ENCODE assay signal across 7 cellular contexts in the genomic region with DNA sequence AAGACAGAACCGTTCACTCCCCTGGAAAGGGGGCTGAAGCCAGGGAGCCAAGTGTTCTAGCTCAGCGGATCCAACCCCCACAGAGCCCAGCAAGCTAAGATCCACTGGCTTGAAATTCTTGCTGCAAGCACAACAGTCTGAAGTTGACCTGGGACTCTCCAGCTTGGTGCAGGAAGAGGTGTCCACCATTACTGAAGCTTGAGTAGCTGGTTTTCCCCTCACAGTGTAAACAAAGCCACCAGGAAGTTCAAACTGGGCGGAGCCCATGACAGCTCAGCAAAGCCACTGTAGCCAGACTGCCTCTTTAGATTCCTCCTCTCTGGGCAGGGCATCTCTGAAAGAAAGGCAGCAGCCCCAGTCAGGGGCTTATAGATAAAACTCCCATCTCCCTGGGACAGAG.
DNase-seq lines count a peak whose midpoint lies in the region; ATAC-seq, FAIRE-seq and TF ChIP-seq lines count a peak whose summit lies in the region.
"Not testable (repeated sequence)": the region's sequence is repeated elsewhere in the genome, so short reads cannot be mapped to it uniquely, and the experiment has no call there.

No MANE protein-coding gene starts in this region.

- TF ChIP-seq CTCF in CD14-positive monocyte (IDR thresholded peaks at IDR 0.05); K562 (IDR thresholded peaks at IDR 0.05 in 2 of 3, conservative IDR thresholded peaks at IDR 0.05 in 1 of 3; ENCODE audit: insufficient read depth in 2 of 3, low read depth in 1 of 3, low read length in 3 of 3): not testable (repeated sequence)

- intact Hi-C loops in CD14-positive monocyte (cut with micrococcal nuclease), result loop anchor here in 1 of 2 donors (10.0 kb wide), 2 partner anchors 65 to 95 kb away; no protein-coding TSS in a partner anchor
- intact Hi-C loops in K562 (cut with micrococcal nuclease); Right ventricle myocardium superior (cut with DNase I): not testable (repeated sequence)

- 0% methylated on average over 3 of the region's 3 CpGs for WGBS in K562 (ENCODE audit: insufficient coverage, low coverage, missing lambda C conversion rate)

- TF ChIP-seq POLR2A in Raji (IDR thresholded peaks at IDR 0.05; ENCODE audit: insufficient read depth, low read depth, low read length), result 0 out of 2 replicates have a peak, but pooled peaks have one; percentile 24
- not testable (repeated sequence) for TF ChIP-seq POLR2A in K562 (conservative IDR thresholded peaks at IDR 0.05)

- peaks cover 19% of the 10 kb centered on the region for H3K4me1 Mint-ChIP-seq in CD14-positive monocyte
- H3K4me1 Mint-ChIP-seq in memory B cell, result not testable (repeated sequence)

- not testable (repeated sequence) for H4K20me1 ChIP-seq in K562 (replicated peaks; ENCODE audit: control insufficient read depth, insufficient read depth, low read length)

- H3K36me3 Mint-ChIP-seq in CD14-positive monocyte, memory B cell: not testable (repeated sequence)

- not testable (repeated sequence) for H3K9ac ChIP-seq in K562 (ENCODE audit: insufficient read depth in 1 of 2, low read depth in 2 of 2, low read length in 2 of 2)

- H3K36me3 ChIP-seq in K562 (ENCODE audit: control insufficient read depth, insufficient read depth, low read length), result not testable (repeated sequence)

- H3K9me1 ChIP-seq in K562 (ENCODE audit: control insufficient read depth, insufficient read depth, low read length), result not testable (repeated sequence)

- CTCF ChIA-PET in K562 (lab: Yijun Ruan, JAX; ENCODE audit: low intra/inter-chr PET ratio), result not testable (repeated sequence)

- H3K4me1 ChIP-seq in K562 (replicated peaks in 1 of 2; ENCODE audit: control insufficient read depth in 2 of 2, insufficient read depth in 2 of 2, low read length in 2 of 2), result not testable (repeated sequence)

- not testable (repeated sequence) for H3K27me3 ChIP-seq in K562 (ENCODE audit: control insufficient read depth in 2 of 2, insufficient read depth in 2 of 2, low read length in 2 of 2)

- DNase-seq in CD14-positive monocyte (ENCODE audit: low spot score) (peak; percentile 56), ELR (ENCODE audit: low read depth) (peak; percentile 32), M059J (ENCODE audit: low read depth) (peak; percentile 54), K562 (ENCODE audit: extremely low read depth in 1 of 4, low spot score in 3 of 4) (peak in 1 of 4 experiments; percentile 24), Right ventricle myocardium superior (peak; percentile 58), memory B cell (ENCODE audit: low spot score in 2 of 2) (peak in 1 of 2 donors; percentile 6)

- not testable (repeated sequence) for H3K4me3 ChIP-seq in K562

- H2AFZ ChIP-seq in K562 (ENCODE audit: low read depth, low read length), result peak overlapping the region; percentile 74; the same call in 1 of the 2 replicates

- peak overlapping the region in 4 of 7 donors; percentile 60 to 76 (median 72) for H3K27ac Mint-ChIP-seq in CD14-positive monocyte
- not testable (repeated sequence) for H3K27ac Mint-ChIP-seq in memory B cell

- BruUV-seq in K562 (replicated peaks; lab: Mats Ljungman, UMichigan), result not testable (repeated sequence)

- not testable (repeated sequence) for TF ChIP-seq EP300 in K562 (IDR thresholded peaks at IDR 0.05; ENCODE audit: low read length)

- not testable (repeated sequence) for FAIRE-seq in K562 (lab: Jason Lieb, UNC)

- H3K79me2 ChIP-seq in K562 (ENCODE audit: control insufficient read depth, insufficient read depth, low read length), result not testable (repeated sequence)

- peak overlapping the region; percentile 4 to 30 for H3K4me3 Mint-ChIP-seq in CD14-positive monocyte
- not testable (repeated sequence) for H3K4me3 Mint-ChIP-seq in memory B cell

- not testable (repeated sequence) for ATAC-seq in K562; Right ventricle myocardium superior (ENCODE audit: poor library complexity)
- ATAC-seq in memory B cell (ENCODE audit: low read depth), result peak; percentile 41

- in situ Hi-C loops in K562 (cut with MboI), result not testable (repeated sequence)

- peaks cover 10 to 36% (median 18%) of the 10 kb centered on the region in 7 donors for H3K9me3 Mint-ChIP-seq in CD14-positive monocyte
- not testable (repeated sequence) for H3K9me3 Mint-ChIP-seq in memory B cell

- not testable (repeated sequence) for H3K9me3 ChIP-seq in K562 (replicated peaks; ENCODE audit: control insufficient read depth, insufficient read depth, low read depth, low read length)

- POLR2A ChIA-PET in K562 (lab: Yijun Ruan, JAX), result interaction anchor here (0.9 kb wide), 1 partner anchor 10 kb away, joined by 3 read pairs; no protein-coding TSS in a partner anchor

- H3K4me2 ChIP-seq in K562 (ENCODE audit: insufficient read depth, low read length), result 0 out of 2 replicates have a peak overlapping the region, but pooled peaks have one; percentile 8

- not testable (repeated sequence) for TF ChIP-seq RAD21 in K562 (CRISPR knock-in tag; conservative IDR thresholded peaks at IDR 0.05 in 1 of 2, IDR thresholded peaks at IDR 0.05 in 1 of 2)

- H3K27ac ChIP-seq in K562 (ENCODE audit: extremely low read depth, low read depth, low read length), result not testable (repeated sequence)

- peaks cover 9 to 32% (median 13%) of the 10 kb centered on the region in 3 donors for H3K27me3 Mint-ChIP-seq in CD14-positive monocyte (ENCODE audit: low read depth in 3 of 3)
- H3K27me3 Mint-ChIP-seq in memory B cell, result not testable (repeated sequence)

TF ChIP-seq in K562, 482 proteins besides CTCF, POLR2A, EP300 and RAD21:
- peak; percentile 64 to 67; a peak in 3 of 4 replicates for TF ChIP-seq FOXK2 (conservative IDR thresholded peaks at IDR 0.05 in 1 of 2, IDR thresholded peaks at IDR 0.05 in 1 of 2; ENCODE audit: low read depth in 2 of 2)
- TF ChIP-seq FOXA3 (CRISPR knock-in tag; conservative IDR thresholded peaks at IDR 0.05 in 1 of 2, IDR thresholded peaks at IDR 0.05 in 1 of 2), result peak in 1 of 2 experiments; percentile 81; a peak in 2 of 4 replicates
